1 cellular context compared by ENCODE assay signal in the genomic region with DNA sequence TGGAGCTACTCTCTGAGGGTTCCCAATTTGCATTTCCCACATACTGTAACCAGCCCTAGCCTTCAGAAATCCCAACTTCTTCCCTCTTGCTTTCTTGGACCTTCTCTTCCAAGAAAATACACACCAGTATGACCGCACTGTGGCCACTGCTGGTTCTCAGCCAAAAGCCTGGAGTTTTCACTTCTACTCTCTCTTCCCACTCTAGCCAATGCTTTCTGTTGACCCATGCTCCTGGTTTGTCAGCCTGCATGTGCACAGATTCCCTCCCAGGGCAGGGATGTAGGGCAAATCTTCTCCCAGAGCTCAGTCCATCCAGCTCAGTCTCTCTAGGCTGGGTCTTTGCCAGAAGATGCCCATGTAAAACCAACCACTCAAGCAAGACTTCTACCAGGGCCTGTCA.
TF ChIP-seq lines count a peak whose summit lies in the region.

No MANE protein-coding gene starts in this region.

TF ChIP-seq in GM23338, 12 proteins besides CTCF, POLR2A, EP300 and RAD21 (continued from another document):
- TF ChIP-seq, protein P1, sequence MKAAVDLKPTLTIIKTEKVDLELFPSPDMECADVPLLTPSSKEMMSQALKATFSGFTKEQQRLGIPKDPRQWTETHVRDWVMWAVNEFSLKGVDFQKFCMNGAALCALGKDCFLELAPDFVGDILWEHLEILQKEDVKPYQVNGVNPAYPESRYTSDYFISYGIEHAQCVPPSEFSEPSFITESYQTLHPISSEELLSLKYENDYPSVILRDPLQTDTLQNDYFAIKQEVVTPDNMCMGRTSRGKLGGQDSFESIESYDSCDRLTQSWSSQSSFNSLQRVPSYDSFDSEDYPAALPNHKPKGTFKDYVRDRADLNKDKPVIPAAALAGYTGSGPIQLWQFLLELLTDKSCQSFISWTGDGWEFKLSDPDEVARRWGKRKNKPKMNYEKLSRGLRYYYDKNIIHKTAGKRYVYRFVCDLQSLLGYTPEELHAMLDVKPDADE (IDR thresholded peaks at IDR 0.05) = no peak
